In the genomic region with DNA sequence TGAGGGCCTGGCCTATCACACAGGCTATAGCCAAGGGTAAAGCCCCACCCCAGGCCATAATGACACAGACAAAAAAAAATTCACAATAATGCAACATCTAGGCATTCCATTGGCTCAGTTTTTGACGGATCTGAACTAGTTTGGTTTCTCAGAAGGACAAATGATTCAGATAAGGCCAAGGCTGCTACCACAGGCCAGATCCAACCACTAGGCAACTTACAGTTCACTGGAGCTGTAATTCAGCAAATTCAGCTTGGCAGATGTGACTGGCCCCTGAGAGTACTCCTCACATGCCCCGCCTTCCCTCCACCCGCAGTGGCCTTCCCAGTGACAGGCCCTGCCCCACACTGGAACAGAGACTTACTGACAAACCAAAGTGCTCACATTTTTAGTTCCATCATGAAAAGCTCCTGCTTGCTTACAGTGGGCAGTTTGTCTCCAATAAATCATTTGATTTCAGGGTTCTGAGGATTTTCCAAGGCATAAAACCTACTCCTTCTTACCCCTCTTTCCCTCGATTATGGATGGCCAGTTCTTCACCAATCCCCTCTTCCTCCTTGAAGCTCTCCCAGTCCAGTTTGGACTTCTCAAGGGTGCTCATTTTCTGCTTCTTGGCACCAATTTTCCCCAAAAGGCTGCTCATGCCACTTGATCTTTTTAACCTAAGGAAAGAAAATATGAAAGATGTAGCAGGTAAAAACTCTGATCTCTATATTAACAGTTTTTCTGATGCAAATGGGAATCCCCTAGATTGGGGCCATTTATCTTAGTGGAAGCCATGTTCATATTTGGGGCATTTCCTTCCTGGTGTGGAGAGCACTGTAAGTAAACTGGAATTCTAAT, we compare ENCODE assay signal across 8 cellular contexts. TPM values are rescaled to one million over a fixed set of nuclear protein-coding genes. Genes with fewer than 3 reads are reported as not detected.
A peak's percentile ranks its signal among the peaks of the same experiment; 100 is the strongest.
DNase-seq lines count a peak whose midpoint lies in the region; ATAC-seq and TF ChIP-seq lines count a peak whose summit lies in the region.

No MANE protein-coding gene starts in this region.

- H3K4me1 ChIP-seq in cardiac muscle cell (ENCODE audit: low read depth) (peaks cover 19% of the 10 kb centered on the region), GM23338 (ENCODE audit: insufficient read depth) (no peaks in the 10 kb centered on the region)

- H3K36me3 ChIP-seq in cardiac muscle cell (no peaks in the 10 kb centered on the region), GM23338 (ENCODE audit: insufficient read depth) (peaks cover 11% of the 10 kb centered on the region)

- no peaks in the 10 kb centered on the region for H4K20me1 ChIP-seq in GM23338 (replicated peaks; ENCODE audit: insufficient read depth)

- H3K4me3 ChIP-seq in WI38 (ENCODE audit: low read depth, low read length) (0 out of 2 replicates have a peak overlapping the region, but pooled peaks have one; percentile 28), cardiac muscle cell (no peak overlapping the region), GM23338 (no peak overlapping the region)

- no peaks in the 10 kb centered on the region for H3K79me2 ChIP-seq in GM23338 (replicated peaks; ENCODE audit: insufficient read depth)

- TF ChIP-seq CTCF in WI38 (IDR thresholded peaks at IDR 0.05; ENCODE audit: low read depth, low read length) (no peak), cardiac muscle cell (IDR thresholded peaks at IDR 0.05; ENCODE audit: low read depth, low read length) (peak; percentile 5), GM23338 (conservative IDR thresholded peaks at IDR 0.05; ENCODE audit: low read depth in 2 of 2) (no peak)

- no peak for ATAC-seq in GM23338

- no peak overlapping the region for H3K4me3 Mint-ChIP-seq in GM23338

- H3K27ac ChIP-seq in cardiac muscle cell, result peak overlapping the region; percentile 89
- no peak overlapping the region for H3K27ac ChIP-seq in GM23338 (ENCODE audit: low read depth)

- no peaks in the 10 kb centered on the region for H3K9me3 ChIP-seq in cardiac muscle cell (ENCODE audit: low read depth)

- peaks cover 34% of the 10 kb centered on the region for H3K36me3 Mint-ChIP-seq in GM23338 (ENCODE audit: low read depth)

- DNase-seq in H4 (ENCODE audit: low spot score) (peak; percentile 88), cardiac muscle cell (ENCODE audit: low read depth in 1 of 2, low spot score in 1 of 2) (peak; percentile 22 to 95), retina (peak; percentile 52), GM23338 (ENCODE audit: low spot score) (no peak), NCI-H128 (lab: John Stamatoyannopoulos, UW; ENCODE audit: unreplicated experiment) (no peak), COR-L47 (lab: John Stamatoyannopoulos, UW) (no peak)
- DNase-seq in effector CD8-positive, alpha-beta T cell (lab: John Stamatoyannopoulos, UW), result no peak

- H3K4me2 ChIP-seq in GM23338, result no peak overlapping the region

- H3K27me3 Mint-ChIP-seq in GM23338 (ENCODE audit: insufficient read depth, low read depth, poor library complexity), result peaks cover 2% of the 10 kb centered on the region

- H3K27ac Mint-ChIP-seq in GM23338, result no peak overlapping the region

- H3K9me2 ChIP-seq in GM23338 (ENCODE audit: insufficient read depth), result no peaks in the 10 kb centered on the region

- H3K4me1 Mint-ChIP-seq in GM23338, result no peaks in the 10 kb centered on the region

- no peaks in the 10 kb centered on the region for H3K9me3 Mint-ChIP-seq in GM23338

- no peaks in the 10 kb centered on the region for H3K27me3 ChIP-seq in cardiac muscle cell
- H3K27me3 ChIP-seq in GM23338 (ENCODE audit: insufficient read depth), result no peaks in the 10 kb centered on the region

- H2AFZ ChIP-seq in GM23338, result no peak overlapping the region

- H3F3A ChIP-seq in GM23338 (replicated peaks; ENCODE audit: low read depth), result no peaks in the 10 kb centered on the region

TF ChIP-seq in GM23338, 12 proteins besides CTCF, POLR2A, EP300 and RAD21 (continues in another document):
- TF ChIP-seq, protein P1, sequence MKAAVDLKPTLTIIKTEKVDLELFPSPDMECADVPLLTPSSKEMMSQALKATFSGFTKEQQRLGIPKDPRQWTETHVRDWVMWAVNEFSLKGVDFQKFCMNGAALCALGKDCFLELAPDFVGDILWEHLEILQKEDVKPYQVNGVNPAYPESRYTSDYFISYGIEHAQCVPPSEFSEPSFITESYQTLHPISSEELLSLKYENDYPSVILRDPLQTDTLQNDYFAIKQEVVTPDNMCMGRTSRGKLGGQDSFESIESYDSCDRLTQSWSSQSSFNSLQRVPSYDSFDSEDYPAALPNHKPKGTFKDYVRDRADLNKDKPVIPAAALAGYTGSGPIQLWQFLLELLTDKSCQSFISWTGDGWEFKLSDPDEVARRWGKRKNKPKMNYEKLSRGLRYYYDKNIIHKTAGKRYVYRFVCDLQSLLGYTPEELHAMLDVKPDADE (IDR thresholded peaks at IDR 0.05), result no peak
- no peak for TF ChIP-seq EZH2phosphoT487 (IDR thresholded peaks at IDR 0.05; ENCODE audit: unreplicated experiment)
- no peak for TF ChIP-seq STAT1 (IDR thresholded peaks at IDR 0.05; ENCODE audit: unreplicated experiment)
- TF ChIP-seq, protein P2, sequence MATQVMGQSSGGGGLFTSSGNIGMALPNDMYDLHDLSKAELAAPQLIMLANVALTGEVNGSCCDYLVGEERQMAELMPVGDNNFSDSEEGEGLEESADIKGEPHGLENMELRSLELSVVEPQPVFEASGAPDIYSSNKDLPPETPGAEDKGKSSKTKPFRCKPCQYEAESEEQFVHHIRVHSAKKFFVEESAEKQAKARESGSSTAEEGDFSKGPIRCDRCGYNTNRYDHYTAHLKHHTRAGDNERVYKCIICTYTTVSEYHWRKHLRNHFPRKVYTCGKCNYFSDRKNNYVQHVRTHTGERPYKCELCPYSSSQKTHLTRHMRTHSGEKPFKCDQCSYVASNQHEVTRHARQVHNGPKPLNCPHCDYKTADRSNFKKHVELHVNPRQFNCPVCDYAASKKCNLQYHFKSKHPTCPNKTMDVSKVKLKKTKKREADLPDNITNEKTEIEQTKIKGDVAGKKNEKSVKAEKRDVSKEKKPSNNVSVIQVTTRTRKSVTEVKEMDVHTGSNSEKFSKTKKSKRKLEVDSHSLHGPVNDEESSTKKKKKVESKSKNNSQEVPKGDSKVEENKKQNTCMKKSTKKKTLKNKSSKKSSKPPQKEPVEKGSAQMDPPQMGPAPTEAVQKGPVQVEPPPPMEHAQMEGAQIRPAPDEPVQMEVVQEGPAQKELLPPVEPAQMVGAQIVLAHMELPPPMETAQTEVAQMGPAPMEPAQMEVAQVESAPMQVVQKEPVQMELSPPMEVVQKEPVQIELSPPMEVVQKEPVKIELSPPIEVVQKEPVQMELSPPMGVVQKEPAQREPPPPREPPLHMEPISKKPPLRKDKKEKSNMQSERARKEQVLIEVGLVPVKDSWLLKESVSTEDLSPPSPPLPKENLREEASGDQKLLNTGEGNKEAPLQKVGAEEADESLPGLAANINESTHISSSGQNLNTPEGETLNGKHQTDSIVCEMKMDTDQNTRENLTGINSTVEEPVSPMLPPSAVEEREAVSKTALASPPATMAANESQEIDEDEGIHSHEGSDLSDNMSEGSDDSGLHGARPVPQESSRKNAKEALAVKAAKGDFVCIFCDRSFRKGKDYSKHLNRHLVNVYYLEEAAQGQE (IDR thresholded peaks at IDR 0.05; ENCODE audit: unreplicated experiment), result no peak
- TF ChIP-seq POLR2AphosphoS5 (IDR thresholded peaks at IDR 0.05; ENCODE audit: low read depth), result no peak
- TF ChIP-seq NANOG (IDR thresholded peaks at IDR 0.05; ENCODE audit: borderline replicate concordance), result no peak
- TF ChIP-seq JUNB (IDR thresholded peaks at IDR 0.05; ENCODE audit: unreplicated experiment), result no peak
- no peak for TF ChIP-seq CREB1 (CRISPR knock-in tag; IDR thresholded peaks at IDR 0.05; ENCODE audit: low read depth)
- no peak for TF ChIP-seq EZH2 (IDR thresholded peaks at IDR 0.05; ENCODE audit: low read depth, unreplicated experiment)

RNA-seq across cellular contexts. Expression of a gene that starts 53.3 kb away (rescaled TPM):
- 12.9 and 19.6 TPM in 2 replicates for total RNA-seq in H4 (2014; rRNA removed; shearing (Covaris generic))
- 105 and 121 TPM in 2 replicates for total RNA-seq in cardiac muscle cell
- polyA plus RNA-seq in cardiac muscle cell (83.7 and 106 TPM in 2 replicates), GM23338 (2016; fragmentation: Nextera tagmentation; extraction: Ambion mirVana) (37.9 and 38.3 TPM in 2 replicates)
- 121 and 140 TPM in 2 replicates for total RNA-seq in GM23338 (2014; rRNA removed; shearing (Covaris generic))

Comparison
In these comparisons a context has a peak if more than half of its experiments do, and no peak if none do; other contexts are left out.
1. DNase-seq: peak in H4 (single experiment), cardiac muscle cell (2 of 2) and retina (single experiment); none in GM23338 (single experiment), NCI-H128 (single experiment), COR-L47 (single experiment) and effector CD8-positive, alpha-beta T cell (single experiment).